In genomic region chr1:162113419-162113818, GRCh38 we compare ENCODE assay signal across 10 cellular contexts.
"Had no signal": no experiment of that assay in that cellular context is flagged by ENCODE, and none has a peak within 500 bp of the region (broad histone marks: within the 10 kb centered on the region; RNA-seq: fewer than 3 reads in every experiment).

No MANE protein-coding gene starts in this region.

- H3K4me3 ChIP-seq: adrenal gland, sigmoid colon had no signal

- DNase-seq: activated CD4-positive, alpha-beta T cell treated with anti-CD3 and anti-CD28 coated beads, Interleukin-2, amount 50 U/mL, for 48 hours; activated gamma-delta T cell; adrenal gland; effector memory CD8-positive, alpha-beta T cell; occipital lobe; posterior cingulate gyrus; sigmoid colon; stimulated activated CD4-positive, alpha-beta T cell treated with anti-CD3 and anti-CD28 coated beads, Interleukin-4, amount 100 ng/mL, for 24 hours had no signal

- H3K27ac ChIP-seq: adrenal gland, sigmoid colon had no signal

- H3K27me3 ChIP-seq: adrenal gland, sigmoid colon had no signal

- ATAC-seq: activated naive CD4-positive, alpha-beta T cell treated with anti-CD3 and anti-CD28 coated beads, Interleukin-2, amount 50 U/mL, for 72 hours; effector memory CD8-positive, alpha-beta T cell; stimulated activated effector memory CD8-positive, alpha-beta T cell treated with anti-CD3 and anti-CD28 coated beads, Interleukin-12 subunit alpha, Interleukin-12 subunit beta, amount 100 ng/mL, for 72 hours had no signal

- H3K9me3 ChIP-seq: adrenal gland, sigmoid colon had no signal

- H3K36me3 ChIP-seq: adrenal gland, sigmoid colon had no signal
